Comparison of ENCODE assay signal across 16 cellular contexts in genomic region chr10:519716-520401, GRCh38.
DNase-seq lines count a peak whose midpoint lies in the region; ATAC-seq and TF ChIP-seq lines count a peak whose summit lies in the region.
"Had no signal": no experiment of that assay in that cellular context is flagged by ENCODE, and none has a peak within 500 bp of the region (broad histone marks: within the 10 kb centered on the region; RNA-seq: fewer than 3 reads in every experiment).

No MANE protein-coding gene starts in this region.

- no peak for TF ChIP-seq EP300 in esophagus muscularis mucosa (IDR thresholded peaks at IDR 0.05)

- H4K8ac ChIP-seq in trophoblast cell (ENCODE audit: low read depth, low read length), result no peak overlapping the region

- H2BK5ac ChIP-seq in trophoblast cell (ENCODE audit: low read depth, low read length, poor library complexity), result no peak overlapping the region

- no peaks in the 10 kb centered on the region for H3K79me1 ChIP-seq in trophoblast cell (ENCODE audit: low read length)

- no peaks in the 10 kb centered on the region for H3K36me3 ChIP-seq in trophoblast cell (ENCODE audit: control insufficient read depth in 1 of 2, insufficient read depth in 2 of 2, low read length in 2 of 2)
- H3K36me3 ChIP-seq in esophagus muscularis mucosa, result no peaks in the 10 kb centered on the region

- no peak overlapping the region for H3K14ac ChIP-seq in trophoblast cell (ENCODE audit: low read length)

- no CpG with 5 or more reads among the region's 25 CpGs for WGBS in trophoblast cell (ENCODE audit: extremely low coverage, insufficient coverage, insufficient read length)
- WGBS in esophagus muscularis mucosa, result 92% methylated on average over 24 of the region's 25 CpGs

- no peak overlapping the region for H2BK12ac ChIP-seq in trophoblast cell (ENCODE audit: low read length)

- H3K4me2 ChIP-seq in trophoblast cell (ENCODE audit: low read length), result no peak overlapping the region

- H3K27ac ChIP-seq in RWPE1 (peak overlapping the region; percentile 37), trophoblast cell (ENCODE audit: low read depth, low read length) (no peak overlapping the region), esophagus muscularis mucosa (replicated peaks in 1 of 4) (peak overlapping the region in 1 of 4 donors; percentile 66)

- H3K4me3 ChIP-seq in trophoblast cell (ENCODE audit: low read depth, low read length) (no peak overlapping the region), esophagus muscularis mucosa (no peak overlapping the region)
- H3K4me3 ChIP-seq: GM12878 had no signal

- CTCF ChIA-PET in RWPE1 (lab: Yijun Ruan, JAX), result no interaction called here

- peaks cover 6 to 20% of the 10 kb centered on the region in 2 experiments for H3K4me1 ChIP-seq in trophoblast cell (ENCODE audit: control insufficient read depth in 1 of 2, insufficient read depth in 2 of 2, low read length in 2 of 2)
- peaks cover under 1 to 78% (median 54%) of the 10 kb centered on the region in 4 donors for H3K4me1 ChIP-seq in esophagus muscularis mucosa
- H3K4me1 ChIP-seq: Caco-2 had no signal

- POLR2A ChIA-PET in activated naive CD8-positive, alpha-beta T cell treated with anti-CD3 and anti-CD28 coated beads, Interleukin-2, amount 10 ng/mL, durations not matched to agents 7 days and 5 days (lab: Charles Lee), result no interaction called here
- POLR2A ChIA-PET in RWPE1 (lab: Yijun Ruan, JAX; ENCODE audit: low non-redundant PET), result no interaction called here

- H3K9me3 Mint-ChIP-seq in activated naive CD8-positive, alpha-beta T cell treated with anti-CD3 and anti-CD28 coated beads, Interleukin-2, amount 10 ng/mL, durations not matched to agents 7 days and 5 days, result no peaks in the 10 kb centered on the region
- no peaks in the 10 kb centered on the region for H3K9me3 Mint-ChIP-seq in activated naive CD8-positive, alpha-beta T cell treated with anti-CD3 and anti-CD28 coated beads, Interleukin-2, amount 50 U/mL, for 24 hours
- H3K9me3 Mint-ChIP-seq: IgD-negative memory B cell had no signal

- no peak overlapping the region for H3K23ac ChIP-seq in trophoblast cell (ENCODE audit: low read length)

- H3K27me3 ChIP-seq in trophoblast cell (ENCODE audit: insufficient read depth, low read length), result no peaks in the 10 kb centered on the region
- no peaks in the 10 kb centered on the region for H3K27me3 ChIP-seq in esophagus muscularis mucosa

- H3K36me3 Mint-ChIP-seq in activated naive CD8-positive, alpha-beta T cell treated with anti-CD3 and anti-CD28 coated beads, Interleukin-2, amount 10 ng/mL, durations not matched to agents 7 days and 5 days, result no peaks in the 10 kb centered on the region
- no peaks in the 10 kb centered on the region for H3K36me3 Mint-ChIP-seq in activated naive CD8-positive, alpha-beta T cell treated with anti-CD3 and anti-CD28 coated beads, Interleukin-2, amount 50 U/mL, for 24 hours (ENCODE audit: low read depth)
- H3K36me3 Mint-ChIP-seq: CD14-positive monocyte had no signal

- no peak overlapping the region for H3K18ac ChIP-seq in trophoblast cell (ENCODE audit: low read length)

- H3K27ac Mint-ChIP-seq in activated naive CD8-positive, alpha-beta T cell treated with anti-CD3 and anti-CD28 coated beads, Interleukin-2, amount 10 ng/mL, durations not matched to agents 7 days and 5 days, result no peak overlapping the region
- no peak overlapping the region for H3K27ac Mint-ChIP-seq in activated naive CD8-positive, alpha-beta T cell treated with anti-CD3 and anti-CD28 coated beads, Interleukin-2, amount 50 U/mL, for 24 hours
- H3K27ac Mint-ChIP-seq: CD14-positive monocyte, IgD-negative memory B cell had no signal

- DNase-seq in activated naive CD8-positive, alpha-beta T cell treated with anti-CD3 and anti-CD28 coated beads, Interleukin-2, amount 10 ng/mL, durations not matched to agents 7 days and 5 days, result peak; percentile 10
- no peak for DNase-seq in activated naive CD8-positive, alpha-beta T cell treated with anti-CD3 and anti-CD28 coated beads, Interleukin-2, amount 50 U/mL, for 24 hours
- DNase-seq in RWPE1 (ENCODE audit: low spot score) (no peak), trophoblast cell (no peak), MV-4-11 (lab: John Stamatoyannopoulos, UW) (no peak), esophagus muscularis mucosa (ENCODE audit: extremely low spot score) (no peak), cerebellum (ENCODE audit: low spot score) (no peak)
- DNase-seq in activated naive CD4-positive, alpha-beta T cell (lab: John Stamatoyannopoulos, UW), result no peak
- DNase-seq: DMS53, HCEC 1CT, NCI-H1436, NCI-H446 treated with DMSO at 0.1 percent for 48 hours had no signal

- H3K9me3 ChIP-seq in trophoblast cell (ENCODE audit: insufficient read depth, low read depth, low read length) (no peaks in the 10 kb centered on the region), esophagus muscularis mucosa (no peaks in the 10 kb centered on the region)
- H3K9me3 ChIP-seq: Caco-2 had no signal

- H3K4me3 Mint-ChIP-seq in activated naive CD8-positive, alpha-beta T cell treated with anti-CD3 and anti-CD28 coated beads, Interleukin-2, amount 10 ng/mL, durations not matched to agents 7 days and 5 days, result no peak overlapping the region
- H3K4me3 Mint-ChIP-seq in activated naive CD8-positive, alpha-beta T cell treated with anti-CD3 and anti-CD28 coated beads, Interleukin-2, amount 50 U/mL, for 24 hours, result no peak overlapping the region
- H3K4me3 Mint-ChIP-seq: CD14-positive monocyte, IgD-negative memory B cell had no signal

- no peak overlapping the region for H2AFZ ChIP-seq in trophoblast cell (ENCODE audit: insufficient read depth, low read length, poor library complexity)

- H3K4me1 Mint-ChIP-seq in activated naive CD8-positive, alpha-beta T cell treated with anti-CD3 and anti-CD28 coated beads, Interleukin-2, amount 10 ng/mL, durations not matched to agents 7 days and 5 days, result peaks cover 1% of the 10 kb centered on the region
- no peaks in the 10 kb centered on the region for H3K4me1 Mint-ChIP-seq in activated naive CD8-positive, alpha-beta T cell treated with anti-CD3 and anti-CD28 coated beads, Interleukin-2, amount 50 U/mL, for 24 hours
- H3K4me1 Mint-ChIP-seq: CD14-positive monocyte had no signal

- H3K9ac ChIP-seq in trophoblast cell (ENCODE audit: low read length), result peak overlapping the region; percentile 28

- no peaks in the 10 kb centered on the region for H3K79me2 ChIP-seq in trophoblast cell (ENCODE audit: control insufficient read depth, insufficient read depth, low read length, poor library complexity)

- no peak overlapping the region for H4K91ac ChIP-seq in trophoblast cell (ENCODE audit: low read depth, low read length)

- TF ChIP-seq CTCF in RWPE1 (conservative IDR thresholded peaks at IDR 0.05; ENCODE audit: low read depth) (no peak), esophagus muscularis mucosa (IDR thresholded peaks at IDR 0.05) (no peak)

- TF ChIP-seq POLR2A in esophagus muscularis mucosa (IDR thresholded peaks at IDR 0.05; ENCODE audit: low read depth), result no peak

- no peak overlapping the region for H3K4ac ChIP-seq in trophoblast cell (ENCODE audit: low read depth, low read length)

- no peak for ATAC-seq in activated naive CD8-positive, alpha-beta T cell treated with anti-CD3 and anti-CD28 coated beads, Interleukin-2, amount 10 ng/mL, durations not matched to agents 7 days and 5 days (ENCODE audit: low read depth)
- no peak for ATAC-seq in activated naive CD8-positive, alpha-beta T cell treated with anti-CD3 and anti-CD28 coated beads, Interleukin-2, amount 50 U/mL, for 24 hours
- ATAC-seq: GM12878 had no signal

- no peak overlapping the region for H2AK5ac ChIP-seq in trophoblast cell (ENCODE audit: low read length)

- intact Hi-C loops in esophagus muscularis mucosa (cut with DNase I), result no loop called here

- no peak overlapping the region for H2BK120ac ChIP-seq in trophoblast cell (ENCODE audit: insufficient read depth, low read length, poor library complexity)

- H4K12ac ChIP-seq in trophoblast cell (ENCODE audit: low read depth, low read length), result no peak overlapping the region

- H3K27me3 Mint-ChIP-seq in activated naive CD8-positive, alpha-beta T cell treated with anti-CD3 and anti-CD28 coated beads, Interleukin-2, amount 10 ng/mL, durations not matched to agents 7 days and 5 days, result peaks cover 9% of the 10 kb centered on the region
- H3K27me3 Mint-ChIP-seq in activated naive CD8-positive, alpha-beta T cell treated with anti-CD3 and anti-CD28 coated beads, Interleukin-2, amount 50 U/mL, for 24 hours, result peaks cover 6% of the 10 kb centered on the region
